ENCODE assay signal across 11 cellular contexts in genomic region chr12:124673881-124674617, GRCh38.
DNase-seq lines count a peak whose midpoint lies in the region; ATAC-seq and TF ChIP-seq lines count a peak whose summit lies in the region.
"Had no signal": no experiment of that assay in that cellular context is flagged by ENCODE, and none has a peak within 500 bp of the region (broad histone marks: within the 10 kb centered on the region; RNA-seq: fewer than 3 reads in every experiment).

No MANE protein-coding gene starts in this region.

- H3K27me3 ChIP-seq in BLaER1 treated with 17β-estradiol and CSF1 and Interleukin-3, amounts not matched to agents 10 nM and 100 nM, result no peaks in the 10 kb centered on the region
- no peaks in the 10 kb centered on the region for H3K27me3 ChIP-seq in esophagus muscularis mucosa
- no peaks in the 10 kb centered on the region for H3K27me3 ChIP-seq in trophoblast cell (ENCODE audit: insufficient read depth, low read length)
- H3K27me3 ChIP-seq: upper lobe of right lung had no signal

- no peak overlapping the region for H2BK12ac ChIP-seq in trophoblast cell (ENCODE audit: low read length)

- intact Hi-C loops in esophagus muscularis mucosa (cut with DNase I), result no loop called here

- H3K79me2 ChIP-seq in trophoblast cell (ENCODE audit: control insufficient read depth, insufficient read depth, low read length, poor library complexity), result no peaks in the 10 kb centered on the region

- H4K91ac ChIP-seq in trophoblast cell (ENCODE audit: low read depth, low read length), result peak overlapping the region; percentile 30

- TF ChIP-seq CTCF in esophagus muscularis mucosa (IDR thresholded peaks at IDR 0.05), result no peak

- no peak overlapping the region for H3K4ac ChIP-seq in trophoblast cell (ENCODE audit: low read depth, low read length)

- no peaks in the 10 kb centered on the region for H3K36me3 ChIP-seq in BLaER1 treated with 17β-estradiol and CSF1 and Interleukin-3, amounts not matched to agents 10 nM and 100 nM
- H3K36me3 ChIP-seq in esophagus muscularis mucosa (no peaks in the 10 kb centered on the region), trophoblast cell (ENCODE audit: control insufficient read depth in 1 of 2, insufficient read depth in 2 of 2, low read length in 2 of 2) (no peaks in the 10 kb centered on the region)
- H3K36me3 ChIP-seq: upper lobe of right lung had no signal

- peak overlapping the region in 10 of 11 experiments; percentile 7 to 95 (median 40); a peak in 14 of 22 replicates for H3K4me2 ChIP-seq in BLaER1 treated with 17β-estradiol and CSF1 and Interleukin-3, amounts not matched to agents 10 nM and 100 nM
- no peak overlapping the region for H3K4me2 ChIP-seq in trophoblast cell (ENCODE audit: low read length)

- ATAC-seq in HG02981 (IDR thresholded peaks at IDR 0.05; ENCODE audit: unreplicated experiment), result no peak
- no peak for ATAC-seq in GM18858 (IDR thresholded peaks at IDR 0.05; ENCODE audit: unreplicated experiment)
- no peak for ATAC-seq in GM18861 (IDR thresholded peaks at IDR 0.05; ENCODE audit: unreplicated experiment)
- ATAC-seq: upper lobe of right lung had no signal

- H3K18ac ChIP-seq in trophoblast cell (ENCODE audit: low read length), result peak overlapping the region; percentile 5

- peak overlapping the region in 5 of 11 experiments; percentile 21 to 47 (median 29); a peak in 7 of 22 replicates for H3K27ac ChIP-seq in BLaER1 treated with 17β-estradiol and CSF1 and Interleukin-3, amounts not matched to agents 10 nM and 100 nM
- peak overlapping the region; percentile 40 to 83 (median 77) for H3K27ac ChIP-seq in esophagus muscularis mucosa (replicated peaks in 1 of 4)
- no peak overlapping the region for H3K27ac ChIP-seq in trophoblast cell (ENCODE audit: low read depth, low read length)
- H3K27ac ChIP-seq: SK-N-MC, upper lobe of right lung had no signal

- peaks cover 0 to 5% (median 0%) of the 10 kb centered on the region in 11 experiments; a peak in 2 of 22 replicates for H3K9me3 ChIP-seq in BLaER1 treated with 17β-estradiol and CSF1 and Interleukin-3, amounts not matched to agents 10 nM and 100 nM (replicated peaks in 1 of 11)
- H3K9me3 ChIP-seq in esophagus muscularis mucosa (no peaks in the 10 kb centered on the region), trophoblast cell (ENCODE audit: insufficient read depth, low read depth, low read length) (no peaks in the 10 kb centered on the region)
- H3K9me3 ChIP-seq: upper lobe of right lung had no signal

- H4K20me1 ChIP-seq in BLaER1 treated with 17β-estradiol and CSF1 and Interleukin-3, amounts not matched to agents 10 nM and 100 nM, result no peaks in the 10 kb centered on the region

- peak; percentile 85 for DNase-seq in NCI-H82 treated with DMSO at 0.1 percent for 48 hours (lab: John Stamatoyannopoulos, UW; ENCODE audit: unreplicated experiment)
- DNase-seq in esophagus muscularis mucosa (ENCODE audit: extremely low spot score), result no peak
- DNase-seq in trophoblast cell, result peak; percentile 79 to 84
- no peak for DNase-seq in COLO668 (lab: John Stamatoyannopoulos, UW; ENCODE audit: unreplicated experiment)
- DNase-seq: mesendoderm, upper lobe of right lung had no signal

- H3K14ac ChIP-seq in trophoblast cell (ENCODE audit: low read length), result peak overlapping the region; percentile 13

- peaks cover 8% of the 10 kb centered on the region for H3K79me1 ChIP-seq in trophoblast cell (ENCODE audit: low read length)

- H2BK5ac ChIP-seq in trophoblast cell (ENCODE audit: low read depth, low read length, poor library complexity), result no peak overlapping the region

- H2AK5ac ChIP-seq in trophoblast cell (ENCODE audit: low read length), result peak overlapping the region; percentile 20

- peak overlapping the region in 6 of 11 experiments; percentile 9 to 56 (median 28); a peak in 6 of 22 replicates for H3K9ac ChIP-seq in BLaER1 treated with 17β-estradiol and CSF1 and Interleukin-3, amounts not matched to agents 10 nM and 100 nM
- H3K9ac ChIP-seq in trophoblast cell (ENCODE audit: low read length), result no peak overlapping the region

- no peak overlapping the region for H3K23ac ChIP-seq in trophoblast cell (ENCODE audit: low read length)

- H4K8ac ChIP-seq in trophoblast cell (ENCODE audit: low read depth, low read length), result no peak overlapping the region

- H2AFZ ChIP-seq in trophoblast cell (ENCODE audit: insufficient read depth, low read length, poor library complexity), result no peak overlapping the region

- no peak for TF ChIP-seq EP300 in esophagus muscularis mucosa (IDR thresholded peaks at IDR 0.05)

- H4K12ac ChIP-seq in trophoblast cell (ENCODE audit: low read depth, low read length), result no peak overlapping the region

- WGBS in esophagus muscularis mucosa, result 78% methylated on average over 11 of the region's 15 CpGs
- WGBS in trophoblast cell (ENCODE audit: extremely low coverage, insufficient coverage, insufficient read length), result no CpG with 5 or more reads among the region's 15 CpGs

- H2BK120ac ChIP-seq in trophoblast cell (ENCODE audit: insufficient read depth, low read length, poor library complexity), result no peak overlapping the region

- no peak overlapping the region for H3K4me3 ChIP-seq in BLaER1 treated with 17β-estradiol and CSF1 and Interleukin-3, amounts not matched to agents 10 nM and 100 nM
- H3K4me3 ChIP-seq in esophagus muscularis mucosa (no peak overlapping the region), trophoblast cell (ENCODE audit: low read depth, low read length) (no peak overlapping the region)
- H3K4me3 ChIP-seq: SK-N-MC, upper lobe of right lung had no signal

- no peak for TF ChIP-seq POLR2A in esophagus muscularis mucosa (IDR thresholded peaks at IDR 0.05; ENCODE audit: low read depth)

- peaks cover 49 to 66% (median 60%) of the 10 kb centered on the region in 10 experiments for H3K4me1 ChIP-seq in BLaER1 treated with 17β-estradiol and CSF1 and Interleukin-3, amounts not matched to agents 10 nM and 100 nM
- H3K4me1 ChIP-seq in esophagus muscularis mucosa (peaks cover 12 to 50% (median 44%) of the 10 kb centered on the region in 4 donors), trophoblast cell (ENCODE audit: control insufficient read depth in 1 of 2, insufficient read depth in 2 of 2, low read length in 2 of 2) (peaks cover 8 to 18% of the 10 kb centered on the region in 2 experiments)

Comparison
In these comparisons a context has a peak if more than half of its experiments do, and no peak if none do; other contexts are left out.
1. DNase-seq: peak in NCI-H82 treated with DMSO at 0.1 percent for 48 hours (single experiment) and trophoblast cell (2 of 2); none in esophagus muscularis mucosa (single experiment) and COLO668 (single experiment).